ENCODE assay signal across 16 cellular contexts in genomic region chr2:225124311-225124832, GRCh38.
A peak's percentile ranks its signal among the peaks of the same experiment; 100 is the strongest.
DNase-seq lines count a peak whose midpoint lies in the region; ATAC-seq and TF ChIP-seq lines count a peak whose summit lies in the region.
"Had no signal": no experiment of that assay in that cellular context is flagged by ENCODE, and none has a peak within 500 bp of the region (broad histone marks: within the 10 kb centered on the region; RNA-seq: fewer than 3 reads in every experiment).

No MANE protein-coding gene starts in this region.

- no peaks in the 10 kb centered on the region for H3K27me3 Mint-ChIP-seq in type B pancreatic cell

- H3K9ac ChIP-seq in SK-N-MC (ENCODE audit: insufficient read length), result no peak overlapping the region

- DNase-seq in NCI-H1092 treated with DMSO at 0.1 percent for 48 hours (lab: John Stamatoyannopoulos, UW) (peak; percentile 16), NCI-H2227 (lab: John Stamatoyannopoulos, UW; ENCODE audit: unreplicated experiment) (peak; percentile 64), SK-N-MC (ENCODE audit: low read depth, low spot score) (no peak), type B pancreatic cell (ENCODE audit: extremely low spot score, unreplicated experiment) (no peak), NK-92 (lab: John Stamatoyannopoulos, UW; ENCODE audit: unreplicated experiment) (no peak)
- DNase-seq: Caco-2, DMS79 treated with DMSO at 0.1 percent for 48 hours, NCI-H187, NCI-H774, RPMI8226, SJCRH30, SW 1271 had no signal

- no peak overlapping the region for H3K27ac Mint-ChIP-seq in type B pancreatic cell
- H3K27ac Mint-ChIP-seq: CD14-positive monocyte had no signal

- no peaks in the 10 kb centered on the region for H3K9me3 ChIP-seq in SK-N-MC (ENCODE audit: low read depth, low read length)
- H3K9me3 ChIP-seq: Caco-2 had no signal

- no peak overlapping the region for H3K4me3 Mint-ChIP-seq in type B pancreatic cell
- H3K4me3 Mint-ChIP-seq: CD14-positive monocyte had no signal

- H3K36me3 Mint-ChIP-seq in type B pancreatic cell, result no peaks in the 10 kb centered on the region
- H3K36me3 Mint-ChIP-seq: CD14-positive monocyte had no signal

- H3K4me1 Mint-ChIP-seq in type B pancreatic cell (ENCODE audit: unreplicated experiment), result no peaks in the 10 kb centered on the region
- H3K4me1 Mint-ChIP-seq: CD14-positive monocyte had no signal

- ATAC-seq in GM21367 (IDR thresholded peaks at IDR 0.05; ENCODE audit: unreplicated experiment) (no peak), HG03159 (IDR thresholded peaks at IDR 0.05; ENCODE audit: unreplicated experiment) (no peak)

- TF ChIP-seq CTCF in 22Rv1 (IDR thresholded peaks at IDR 0.05) (no peak), type B pancreatic cell (conservative IDR thresholded peaks at IDR 0.05) (no peak)

- no peaks in the 10 kb centered on the region for H3K36me3 ChIP-seq in SK-N-MC (ENCODE audit: insufficient read depth, low read length)
- H3K36me3 ChIP-seq: SJCRH30 had no signal

- H3K4me3 ChIP-seq in SK-N-MC, result no peak overlapping the region
- H3K4me3 ChIP-seq: SJCRH30 had no signal

- H3K9me3 Mint-ChIP-seq in type B pancreatic cell, result no peaks in the 10 kb centered on the region

- H3K27ac ChIP-seq in 22Rv1, result peak overlapping the region; percentile 15; the same call in 1 of the 2 replicates
- H3K27ac ChIP-seq in SK-N-MC, result peak overlapping the region; percentile 98
- H3K27ac ChIP-seq: SJCRH30 had no signal

Comparison
In these comparisons a context has a peak if more than half of its experiments do, and no peak if none do; other contexts are left out.
1. DNase-seq: peak in NCI-H1092 treated with DMSO at 0.1 percent for 48 hours (single experiment) and NCI-H2227 (single experiment); none in SK-N-MC (single experiment), type B pancreatic cell (single experiment) and NK-92 (single experiment).